ENCODE assay signal across 19 cellular contexts in the genomic region with DNA sequence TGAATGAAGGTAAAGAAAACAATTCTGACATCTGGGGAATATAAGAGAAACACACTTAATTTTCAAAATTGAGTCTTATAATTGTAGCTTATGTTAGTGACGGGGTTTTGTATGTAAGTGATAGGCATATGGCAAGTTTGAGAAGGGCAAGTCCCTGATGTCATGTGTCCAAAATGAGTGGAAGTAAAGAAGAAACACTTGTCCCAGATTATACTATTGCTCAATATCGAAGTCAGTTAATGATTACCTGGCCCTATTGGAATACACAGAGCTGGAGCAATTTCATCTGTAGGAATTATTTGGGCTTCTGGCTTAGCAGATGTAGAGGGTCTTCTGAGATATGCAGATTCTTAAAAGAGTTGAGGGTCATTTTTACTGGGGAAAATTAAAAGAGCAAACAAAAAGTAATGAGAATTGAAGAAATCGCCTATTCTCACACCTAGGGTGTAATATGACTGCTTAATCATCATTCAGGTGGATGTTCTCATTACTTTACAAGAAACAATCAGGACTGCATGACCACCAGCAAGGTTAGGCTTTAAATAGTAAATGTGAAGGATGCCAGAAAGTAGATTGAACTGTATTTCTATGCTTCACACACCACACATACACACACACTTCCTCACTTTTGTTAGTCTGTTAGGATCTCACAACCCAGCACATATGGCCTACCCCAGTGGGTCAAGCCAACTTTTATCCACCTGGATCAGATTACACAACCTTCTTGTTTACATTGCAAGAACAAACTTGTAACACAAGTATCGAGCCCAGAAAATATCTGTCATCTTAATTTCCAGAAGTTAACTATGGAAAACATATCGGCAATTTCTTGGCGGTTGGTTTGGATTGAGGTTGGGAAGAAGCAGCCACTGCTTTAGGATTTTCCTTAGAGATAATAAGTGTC.
"Had no signal": no experiment of that assay in that cellular context is flagged by ENCODE, and none has a peak within 500 bp of the region (broad histone marks: within the 10 kb centered on the region; RNA-seq: fewer than 3 reads in every experiment).

No MANE protein-coding gene starts in this region.

- ATAC-seq: activated CD8-positive, alpha-beta T cell treated with anti-CD3 and anti-CD28 coated beads for 36 hours; left colon; stimulated activated naive B cell treated with anti-CD40 and anti-IgM and Interleukin-4, amounts not matched to agents 10 μg/mL and 1 μg/mL and 100 μg/mL, for 72 hours; T-helper 17 cell; WTC11 had no signal

- H3K4me2 ChIP-seq: neural progenitor cell had no signal

- H2AFZ ChIP-seq: neural progenitor cell had no signal

- DNase-seq: activated CD4-positive, alpha-beta T cell treated with anti-CD3 and anti-CD28 coated beads for 48 hours; activated CD8-positive, alpha-beta T cell treated with anti-CD3 and anti-CD28 coated beads for 36 hours; activated effector memory CD4-positive, alpha-beta T cell treated with anti-CD3 and anti-CD28 coated beads, Interleukin-2, amount 50 U/mL, for 16 hours; activated T-cell treated with anti-CD3 and anti-CD28 coated beads, Interleukin-2, amount 50 U/mL, for 48 hours; adrenal gland; central memory CD4-positive, alpha-beta T cell; effector CD4-positive, alpha-beta T cell; foreskin melanocyte; head of caudate nucleus; immature natural killer cell; left colon; naive B cell; stimulated activated naive B cell treated with anti-CD40 and anti-IgM and Interleukin-4, amounts not matched to agents 10 μg/mL and 1 μg/mL and 100 μg/mL, for 72 hours; T-helper 17 cell; tibial artery; uterus had no signal

- H3K27ac ChIP-seq: adrenal gland, coronary artery, neural progenitor cell, tibial artery, uterus had no signal

- H3K36me3 ChIP-seq: adrenal gland, neural progenitor cell, tibial artery, uterus had no signal

- H3K27me3 ChIP-seq: adrenal gland, neural progenitor cell, tibial artery, uterus had no signal

- H3K9ac ChIP-seq: neural progenitor cell had no signal

- H3K4me3 ChIP-seq: adrenal gland, coronary artery, neural progenitor cell, tibial artery, uterus had no signal

- H3K4me1 ChIP-seq: adrenal gland, neural progenitor cell, tibial artery, uterus had no signal

- H3K9me3 ChIP-seq: adrenal gland, tibial artery, uterus had no signal
